ENCODE assay signal across 2 cellular contexts in genomic region chr10:43257210-43258031, GRCh38.
TF ChIP-seq lines count a peak whose summit lies in the region.

No MANE protein-coding gene starts in this region.

TF ChIP-seq in SK-N-SH, 30 proteins besides CTCF, POLR2A, EP300 and RAD21 (continued from another document):
- TF ChIP-seq FOSL2 (IDR thresholded peaks at IDR 0.05; ENCODE audit: borderline replicate concordance, low read depth) (no peak), CHD2 (IDR thresholded peaks at IDR 0.05; ENCODE audit: low read length, partially characterized antibody) (no peak), GATA2 (CRISPR knock-in tag; IDR thresholded peaks at IDR 0.05) (no peak), TCF12 (IDR thresholded peaks at IDR 0.05) (no peak), NRF1 (IDR thresholded peaks at IDR 0.05; ENCODE audit: low read depth, low read length) (no peak), MXI1 (IDR thresholded peaks at IDR 0.05; ENCODE audit: low read depth, low read length) (no peak), GABPA (IDR thresholded peaks at IDR 0.05; ENCODE audit: low read depth) (no peak), PBX3 (IDR thresholded peaks at IDR 0.05) (no peak)

TF ChIP-seq in SK-N-SH treated with all-trans-retinoic acid at 6 μM for 48 hours, 23 proteins besides CTCF, POLR2A, EP300 and RAD21 (continued from another document):
- no peak for TF ChIP-seq CSRNP3 (CRISPR knock-in tag; IDR thresholded peaks at IDR 0.05)
- TF ChIP-seq ZFP3 (CRISPR knock-in tag; IDR thresholded peaks at IDR 0.05), result no peak
- TF ChIP-seq ZNF565 (CRISPR knock-in tag; conservative IDR thresholded peaks at IDR 0.05; ENCODE audit: low read depth), result no peak
- TF ChIP-seq ESRRG (CRISPR knock-in tag; IDR thresholded peaks at IDR 0.05), result no peak
- TF ChIP-seq PPARA (CRISPR knock-in tag; IDR thresholded peaks at IDR 0.05; ENCODE audit: borderline replicate concordance), result no peak
- no peak for TF ChIP-seq SNAI2 (CRISPR knock-in tag; IDR thresholded peaks at IDR 0.05)
- no peak for TF ChIP-seq ISL1 (CRISPR knock-in tag; IDR thresholded peaks at IDR 0.05)
- TF ChIP-seq CSDC2 (CRISPR knock-in tag; IDR thresholded peaks at IDR 0.05), result no peak
- no peak for TF ChIP-seq TSHZ2 (CRISPR knock-in tag; IDR thresholded peaks at IDR 0.05)
- TF ChIP-seq BACH2 (CRISPR knock-in tag; IDR thresholded peaks at IDR 0.05; ENCODE audit: borderline replicate concordance), result no peak
- TF ChIP-seq RARB (CRISPR knock-in tag; IDR thresholded peaks at IDR 0.05), result no peak
- no peak for TF ChIP-seq ZFP30 (CRISPR knock-in tag; IDR thresholded peaks at IDR 0.05)
